ENCODE assay signal across 14 cellular contexts in the genomic region with DNA sequence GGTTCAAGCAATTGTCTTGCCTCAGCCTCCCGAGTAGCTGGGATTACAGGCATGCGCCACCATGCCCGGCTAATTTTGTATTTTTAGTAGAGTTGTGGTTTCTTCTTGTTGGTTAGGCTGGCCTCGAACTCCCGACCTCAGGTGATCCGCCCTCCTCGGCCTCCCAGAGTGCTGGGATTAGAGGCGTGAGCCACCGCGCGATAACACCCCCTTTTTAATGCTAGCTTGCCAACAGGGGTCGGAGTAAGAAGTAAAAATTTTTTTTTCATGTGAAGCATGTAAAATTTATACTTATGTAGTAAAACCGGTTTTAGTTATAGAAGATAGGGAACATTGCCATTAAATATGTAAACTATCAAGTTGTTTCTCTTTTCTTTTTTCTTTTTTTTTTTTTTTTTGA. TPM values are rescaled to one million over a fixed set of nuclear protein-coding genes. Genes with fewer than 3 reads are reported as not detected.
DNase-seq lines count a peak whose midpoint lies in the region; ATAC-seq and TF ChIP-seq lines count a peak whose summit lies in the region.
"Not testable (repeated sequence)": the region's sequence is repeated elsewhere in the genome, so short reads cannot be mapped to it uniquely, and the experiment has no call there.
"Had no signal": no experiment of that assay in that cellular context is flagged by ENCODE, and none has a peak within 500 bp of the region (broad histone marks: within the 10 kb centered on the region; RNA-seq: fewer than 3 reads in every experiment).

No MANE protein-coding gene starts in this region.

- not testable (repeated sequence) for H2AFZ ChIP-seq in ACC112 (ENCODE audit: low read length, unreplicated experiment); GM23338; OCI-LY1 (ENCODE audit: low read length); osteoblast (ENCODE audit: low read length)

- H3K27me3 Mint-ChIP-seq in GM23338 (ENCODE audit: insufficient read depth, low read depth, poor library complexity); activated CD4-positive, alpha-beta T cell treated with anti-CD3 and anti-CD28 coated beads for 36 hours; activated naive CD4-positive, alpha-beta T cell treated with anti-CD3 and anti-CD28 coated beads, Interleukin-2, amount 10 ng/mL, durations not matched to agents 7 days and 5 days; chondrocyte (ENCODE audit: low read depth): not testable (repeated sequence)

- H3K4me3 Mint-ChIP-seq in GM23338 = peak overlapping the region; percentile 94
- peak overlapping the region; percentile 88 for H3K4me3 Mint-ChIP-seq in activated CD4-positive, alpha-beta T cell treated with anti-CD3 and anti-CD28 coated beads for 36 hours
- peak overlapping the region; percentile 88 for H3K4me3 Mint-ChIP-seq in activated naive CD4-positive, alpha-beta T cell treated with anti-CD3 and anti-CD28 coated beads, Interleukin-2, amount 10 ng/mL, durations not matched to agents 7 days and 5 days
- not testable (repeated sequence) for H3K4me3 Mint-ChIP-seq in chondrocyte (ENCODE audit: unreplicated experiment)

- not testable (repeated sequence) for H3K27ac ChIP-seq in ACC112 (ENCODE audit: low read depth, low read length); GM23338 (ENCODE audit: low read depth); OCI-LY1 (ENCODE audit: low read depth, low read length, poor library complexity, severe bottlenecking); mesodermal cell (ENCODE audit: low read depth, low read length, severe bottlenecking); osteoblast (ENCODE audit: low read depth, low read length)

- H3K36me3 Mint-ChIP-seq in GM23338 (ENCODE audit: low read depth) = peaks cover 13% of the 10 kb centered on the region; the same call in 2 of the 3 replicates
- H3K36me3 Mint-ChIP-seq in activated CD4-positive, alpha-beta T cell treated with anti-CD3 and anti-CD28 coated beads for 36 hours (ENCODE audit: low read depth) = peaks cover 15% of the 10 kb centered on the region
- peaks cover 14% of the 10 kb centered on the region for H3K36me3 Mint-ChIP-seq in activated naive CD4-positive, alpha-beta T cell treated with anti-CD3 and anti-CD28 coated beads, Interleukin-2, amount 10 ng/mL, durations not matched to agents 7 days and 5 days
- not testable (repeated sequence) for H3K36me3 Mint-ChIP-seq in chondrocyte (ENCODE audit: low read depth)

- H3K27me3 ChIP-seq in ACC112 (ENCODE audit: insufficient read depth, low read length); GM23338 (ENCODE audit: insufficient read depth); OCI-LY1 (ENCODE audit: insufficient read depth, low read length); osteoblast (ENCODE audit: insufficient read depth, low read length): not testable (repeated sequence)

- not testable (repeated sequence) for H3K9me3 Mint-ChIP-seq in GM23338; activated CD4-positive, alpha-beta T cell treated with anti-CD3 and anti-CD28 coated beads for 36 hours (ENCODE audit: low read depth); activated naive CD4-positive, alpha-beta T cell treated with anti-CD3 and anti-CD28 coated beads, Interleukin-2, amount 10 ng/mL, durations not matched to agents 7 days and 5 days; chondrocyte (ENCODE audit: low read depth)

- not testable (repeated sequence) for H3K9me2 ChIP-seq in GM23338 (ENCODE audit: insufficient read depth); OCI-LY1 (ENCODE audit: low read depth, low read length)

- not testable (repeated sequence) for ATAC-seq in GM23338; activated CD4-positive, alpha-beta T cell treated with anti-CD3 and anti-CD28 coated beads for 36 hours

- H3K36me3 ChIP-seq in ACC112 (ENCODE audit: insufficient read depth, low read length); GM23338 (ENCODE audit: insufficient read depth); OCI-LY1 (ENCODE audit: insufficient read depth, low read length); osteoblast (ENCODE audit: insufficient read depth, low read length): not testable (repeated sequence)
- peaks cover 16% of the 10 kb centered on the region for H3K36me3 ChIP-seq in mesodermal cell (ENCODE audit: control insufficient read depth, insufficient read depth, low read length)

- H3K4me1 ChIP-seq in ACC112 (ENCODE audit: control insufficient read depth, insufficient read depth, low read length, unreplicated experiment) (peaks cover 13% of the 10 kb centered on the region), OCI-LY1 (ENCODE audit: insufficient read depth, low read length, severe bottlenecking) (peaks cover 44% of the 10 kb centered on the region), osteoblast (ENCODE audit: insufficient read depth, low read length) (peaks cover 16% of the 10 kb centered on the region)
- H3K4me1 ChIP-seq in GM23338 (ENCODE audit: insufficient read depth); mesodermal cell (ENCODE audit: control insufficient read depth, insufficient read depth, low read length, poor library complexity, severe bottlenecking): not testable (repeated sequence)

- not testable (repeated sequence) for H3K9me3 ChIP-seq in OCI-LY1 (ENCODE audit: low read length); mesodermal cell (ENCODE audit: control insufficient read depth, low read length); osteoblast (ENCODE audit: low read depth, low read length)

- peaks cover 22% of the 10 kb centered on the region for H4K20me1 ChIP-seq in GM23338 (replicated peaks; ENCODE audit: insufficient read depth)
- not testable (repeated sequence) for H4K20me1 ChIP-seq in OCI-LY1 (ENCODE audit: insufficient read depth, low read length); osteoblast (ENCODE audit: insufficient read depth, low read length)

- DNase-seq in GM23338 (ENCODE audit: low spot score); activated CD4-positive, alpha-beta T cell treated with anti-CD3 and anti-CD28 coated beads for 36 hours; activated naive CD4-positive, alpha-beta T cell treated with anti-CD3 and anti-CD28 coated beads, Interleukin-2, amount 10 ng/mL, durations not matched to agents 7 days and 5 days; chondrocyte (ENCODE audit: low spot score); osteoblast (ENCODE audit: insufficient read length, low spot score, missing footprints): not testable (repeated sequence)

- 95 to 100% methylated on average over 3 to 11 of the region's 13 CpGs for WGBS in mesodermal cell (ENCODE audit: insufficient coverage in 2 of 2), 2 experiments

- H3K9ac ChIP-seq in OCI-LY1 (ENCODE audit: low read length) = not testable (repeated sequence)

- H3F3A ChIP-seq in GM23338 (replicated peaks; ENCODE audit: low read depth) = peaks cover 12% of the 10 kb centered on the region
- not testable (repeated sequence) for H3F3A ChIP-seq in OCI-LY1 (ENCODE audit: insufficient read depth, low read length)

- H3K4me2 ChIP-seq in GM23338 (peak overlapping the region; percentile 98), OCI-LY1 (ENCODE audit: low read length) (peak overlapping the region; percentile 78), osteoblast (ENCODE audit: insufficient read depth, low read length) (peak overlapping the region; percentile 88)

- POLR2A ChIA-PET in activated CD4-positive, alpha-beta T cell treated with anti-CD3 and anti-CD28 coated beads for 36 hours (lab: Charles Lee) = not testable (repeated sequence)

- intact Hi-C loops in activated CD4-positive, alpha-beta T cell treated with anti-CD3 and anti-CD28 coated beads for 36 hours (cut with DNase I, micrococcal nuclease) = not testable (repeated sequence)

- not testable (repeated sequence) for TF ChIP-seq CTCF in GM23338 (conservative IDR thresholded peaks at IDR 0.05; ENCODE audit: low read depth in 2 of 2); OCI-LY1 (IDR thresholded peaks at IDR 0.05; ENCODE audit: low read length); chondrocyte (IDR thresholded peaks at IDR 0.05); osteoblast (IDR thresholded peaks at IDR 0.05; ENCODE audit: extremely low read depth, low read depth, low read length)

- H3K79me2 ChIP-seq in ACC112 (ENCODE audit: control insufficient read depth, insufficient read depth, low read length, unreplicated experiment) (peaks cover 63% of the 10 kb centered on the region), GM23338 (replicated peaks; ENCODE audit: insufficient read depth) (peaks cover 73% of the 10 kb centered on the region), OCI-LY1 (ENCODE audit: insufficient read depth, low read length) (peaks cover 71% of the 10 kb centered on the region), osteoblast (ENCODE audit: insufficient read depth, low read length) (peaks cover 77% of the 10 kb centered on the region)

- CTCF ChIA-PET in activated CD4-positive, alpha-beta T cell treated with anti-CD3 and anti-CD28 coated beads for 36 hours (lab: Charles Lee) = interaction anchor here (1.0 to 2.4 kb wide), 5 partner anchors 39 to 147 kb away, joined by 3 to 16 read pairs (median 3); no protein-coding TSS in a partner anchor
- CTCF ChIA-PET in activated naive CD4-positive, alpha-beta T cell treated with anti-CD3 and anti-CD28 coated beads, Interleukin-2, amount 10 ng/mL, durations not matched to agents 7 days and 5 days (lab: Charles Lee) = not testable (repeated sequence)

- H3K4me3 ChIP-seq in ACC112 (ENCODE audit: low read depth, low read length) (peak overlapping the region; percentile 89), GM23338 (peak overlapping the region; percentile 99), OCI-LY1 (ENCODE audit: low read depth, low read length, poor library complexity, severe bottlenecking) (peak overlapping the region; percentile 81), mesodermal cell (ENCODE audit: extremely low read depth, insufficient read depth, low read length, poor library complexity, severe bottlenecking) (peak overlapping the region; percentile 97)
- not testable (repeated sequence) for H3K4me3 ChIP-seq in osteoblast (ENCODE audit: insufficient read depth, low read length)

- not testable (repeated sequence) for H3K27ac Mint-ChIP-seq in GM23338; activated CD4-positive, alpha-beta T cell treated with anti-CD3 and anti-CD28 coated beads for 36 hours; activated naive CD4-positive, alpha-beta T cell treated with anti-CD3 and anti-CD28 coated beads, Interleukin-2, amount 10 ng/mL, durations not matched to agents 7 days and 5 days
- peak overlapping the region; percentile 14 for H3K27ac Mint-ChIP-seq in chondrocyte (ENCODE audit: unreplicated experiment)

- H3K4me1 Mint-ChIP-seq in GM23338 (peaks cover 15% of the 10 kb centered on the region), chondrocyte (ENCODE audit: low read depth) (peaks cover 28% of the 10 kb centered on the region)
- H3K4me1 Mint-ChIP-seq in activated CD4-positive, alpha-beta T cell treated with anti-CD3 and anti-CD28 coated beads for 36 hours = peaks cover 37% of the 10 kb centered on the region
- peaks cover 48% of the 10 kb centered on the region for H3K4me1 Mint-ChIP-seq in activated naive CD4-positive, alpha-beta T cell treated with anti-CD3 and anti-CD28 coated beads, Interleukin-2, amount 10 ng/mL, durations not matched to agents 7 days and 5 days

RNA-seq across cellular contexts. Expression of a gene that starts 1.9 kb away (rescaled TPM):
- total RNA-seq in GM23338 (2014; rRNA removed; shearing (Covaris generic)) = 23.7 and 25.3 TPM in 2 replicates
- polyA plus RNA-seq in GM23338 (2016; fragmentation: Nextera tagmentation; extraction: Ambion mirVana) = 10.3 and 11.5 TPM in 2 replicates
- total RNA-seq in activated CD4-positive, alpha-beta T cell treated with anti-CD3 and anti-CD28 coated beads for 36 hours = 10 to 100 TPM; 12.7 to 16.2 TPM
- total RNA-seq in chondrocyte (9.8 to 10.0 TPM (median 9.9 TPM) in 3 replicates), osteoblast (8.0 TPM in 2 replicates)
- polyA plus RNA-seq in mesodermal cell (2013, experiment 1 of 2) = 11.3 TPM
- 12.7 TPM for polyA plus RNA-seq in mesodermal cell (2013, experiment 2 of 2)

RNA-seq across cellular contexts. Expression of a gene that starts 2.0 kb away (rescaled TPM):
- total RNA-seq in GM23338 (2014; rRNA removed; shearing (Covaris generic)) = 1.6 and 6.8 TPM in 2 replicates
- polyA plus RNA-seq in GM23338 (2016; fragmentation: Nextera tagmentation; extraction: Ambion mirVana) = 26.7 and 29.7 TPM in 2 replicates
- 10 to 100 TPM; 12.8 to 21.4 TPM for total RNA-seq in activated CD4-positive, alpha-beta T cell treated with anti-CD3 and anti-CD28 coated beads for 36 hours
- total RNA-seq in chondrocyte = 12.2 to 13.8 TPM (median 12.8 TPM) in 3 replicates
- polyA plus RNA-seq in mesodermal cell (2013, experiment 1 of 2) = 11.8 TPM
- 12.6 TPM for polyA plus RNA-seq in mesodermal cell (2013, experiment 2 of 2)
- total RNA-seq in osteoblast = 6.8 and 7.2 TPM in 2 replicates

RNA-seq across cellular contexts. Expression of a gene that starts 55.2 kb away (rescaled TPM):
- total RNA-seq in GM23338 (2014; rRNA removed; shearing (Covaris generic)) = not detected in 2 replicates
- polyA plus RNA-seq in GM23338 (2016; fragmentation: Nextera tagmentation; extraction: Ambion mirVana) = not detected in 2 replicates
- not detected for total RNA-seq in activated CD4-positive, alpha-beta T cell treated with anti-CD3 and anti-CD28 coated beads for 36 hours
- not detected in 3 replicates for total RNA-seq in chondrocyte
- not detected for polyA plus RNA-seq in mesodermal cell (2013, experiment 1 of 2)
- not detected for polyA plus RNA-seq in mesodermal cell (2013, experiment 2 of 2)
- not detected in 2 replicates for total RNA-seq in osteoblast
- total RNA-seq: Daoy, esophagus mucosa, NCI-H460, subcutaneous adipose tissue, upper lobe of right lung had no signal
- polyA plus RNA-seq: adipose tissue had no signal
